31 cellular contexts compared by ENCODE assay signal in the genomic region with DNA sequence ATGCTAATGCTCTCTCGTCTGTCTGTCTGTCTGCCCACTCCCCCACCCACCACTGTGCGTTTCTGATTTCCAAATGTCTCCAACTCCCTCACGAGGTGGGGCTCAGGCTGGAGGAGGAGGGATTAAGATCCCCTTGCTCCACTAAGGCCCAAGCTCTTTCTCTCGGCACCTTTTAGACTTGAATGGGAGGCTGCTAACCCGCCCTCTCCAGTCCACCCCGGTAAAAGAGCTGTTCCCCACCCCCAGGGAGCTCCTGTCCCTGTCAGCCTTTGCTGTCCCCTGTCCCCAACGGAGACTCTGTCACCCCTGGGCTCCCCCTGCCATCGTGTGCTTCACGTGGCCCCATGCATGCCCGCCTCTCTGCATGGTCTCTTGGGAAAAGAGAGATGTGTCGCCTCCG.
DNase-seq lines count a peak whose midpoint lies in the region; ATAC-seq, FAIRE-seq and TF ChIP-seq lines count a peak whose summit lies in the region.
"Had no signal": no experiment of that assay in that cellular context is flagged by ENCODE, and none has a peak within 500 bp of the region (broad histone marks: within the 10 kb centered on the region; RNA-seq: fewer than 3 reads in every experiment).

No MANE protein-coding gene starts in this region.

- H3K9me3 Mint-ChIP-seq in WTC11 = no peaks in the 10 kb centered on the region
- H3K9me3 Mint-ChIP-seq: activated naive CD4-positive, alpha-beta T cell treated with anti-CD3 and anti-CD28 coated beads for 36 hours; dendritic cell treated with granulocyte-macrophage colony-stimulating factor and Interleukin-4, amounts not matched to agents 40 ng/mL and 50 ng/mL, for 4 days; immature natural killer cell had no signal

- H3K9ac ChIP-seq in kidney (ENCODE audit: low read length in 2 of 2) = no peak overlapping the region

- intact Hi-C loops in kidney (cut with DNase I) (no loop called here), transverse colon (cut with DNase I; ENCODE audit: low total_unique reads) (no loop called here)

- DNase-seq in NCI-H82 (lab: John Stamatoyannopoulos, UW) (peak; percentile 37), NCI-H82 treated with DMSO at 0.1 percent for 48 hours (lab: John Stamatoyannopoulos, UW; ENCODE audit: unreplicated experiment) (no peak), WTC11 (ENCODE audit: low spot score) (no peak), kidney (peak; percentile 35), transverse colon (no peak), NCI-H1436 (lab: John Stamatoyannopoulos, UW) (no peak), D341Med (ENCODE audit: low spot score) (no peak), GF-D8 (lab: John Stamatoyannopoulos, UW) (no peak)
- DNase-seq: 8988T; activated CD4-positive, CD25-positive, alpha-beta regulatory T cell treated with anti-CD3 and anti-CD28 coated beads, Interleukin-2, amount 50 U/mL, for 72 hours; activated CD8-positive, alpha-beta memory T cell treated with anti-CD3 and anti-CD28 coated beads for 24 hours; activated naive CD4-positive, alpha-beta T cell treated with anti-CD3 and anti-CD28 coated beads for 36 hours; activated T-cell treated with anti-CD3 and anti-CD28 coated beads, Interleukin-2, amount 50 U/mL, for 48 hours; amygdala; COR-L47; DND-41; GOT3; immature natural killer cell; IMR-90; NCI-H1417; NCI-H2107; psoas muscle; stimulated activated CD4-positive, alpha-beta T cell treated with anti-CD3 and anti-CD28 coated beads, Interleukin-2, amount 100 ng/mL, for 48 hours; stimulated activated naive CD4-positive, alpha-beta T cell had no signal

- CTCF ChIA-PET in WTC11 (lab: Charles Lee) = interaction anchor here (1.0 to 5.8 kb wide), 3 partner anchors 14 to 79 kb away, joined by 3 to 49 read pairs (median 6); no protein-coding TSS in a partner anchor

- H3K9me3 ChIP-seq in kidney (ENCODE audit: control insufficient read depth in 1 of 2, low read length in 2 of 2) (no peaks in the 10 kb centered on the region), transverse colon (no peaks in the 10 kb centered on the region)
- H3K9me3 ChIP-seq: heart left ventricle, mucosa of descending colon, psoas muscle had no signal

- no peaks in the 10 kb centered on the region for H3K27me3 Mint-ChIP-seq in WTC11 (ENCODE audit: low read depth)
- H3K27me3 Mint-ChIP-seq: B cell; dendritic cell treated with granulocyte-macrophage colony-stimulating factor and Interleukin-4, amounts not matched to agents 40 ng/mL and 50 ng/mL, for 4 days had no signal

- TF ChIP-seq EP300 in transverse colon (IDR thresholded peaks at IDR 0.05; ENCODE audit: low read depth) = no peak

- in situ Hi-C loops in transverse colon (cut with MboI; ENCODE audit: low pct_ligation_motif_present in 1 of 4, low pct_unique_long_range_greater_than_20kb in 1 of 4, low sequenced_read_pairs in 3 of 4) = no loop called here

- no peaks in the 10 kb centered on the region for H3K4me1 ChIP-seq in kidney (ENCODE audit: control insufficient read depth in 1 of 2, insufficient read depth in 1 of 2, low read depth in 1 of 2, low read length in 2 of 2)
- H3K4me1 ChIP-seq in transverse colon = peaks cover 12 to 50% (median 33%) of the 10 kb centered on the region in 4 donors
- H3K4me1 ChIP-seq: psoas muscle had no signal

- FAIRE-seq in kidney (lab: Jason Lieb, UNC) = no peak
- FAIRE-seq: GM12892 had no signal

- H3K4me3 ChIP-seq in kidney (ENCODE audit: low read length in 2 of 2) = no peak overlapping the region
- H3K4me3 ChIP-seq in transverse colon = no peak overlapping the region
- H3K4me3 ChIP-seq: cardiac muscle cell, heart left ventricle, mucosa of descending colon, psoas muscle had no signal

- POLR2A ChIA-PET in WTC11 (lab: Charles Lee) = interaction anchor here (0.5 kb wide), 1 partner anchor 150 kb away, joined by 4 read pairs; no protein-coding TSS in a partner anchor

- H3K27me3 ChIP-seq in transverse colon = no peaks in the 10 kb centered on the region
- H3K27me3 ChIP-seq: cardiac muscle cell, heart left ventricle had no signal

- H3K36me3 Mint-ChIP-seq in WTC11 = peaks cover 20% of the 10 kb centered on the region

- H3K4me1 Mint-ChIP-seq in WTC11 = peaks cover 50% of the 10 kb centered on the region

- no peak overlapping the region for H3K4me3 Mint-ChIP-seq in WTC11
- H3K4me3 Mint-ChIP-seq: activated naive CD4-positive, alpha-beta T cell treated with anti-CD3 and anti-CD28 coated beads for 36 hours; B cell; dendritic cell treated with granulocyte-macrophage colony-stimulating factor and Interleukin-4, amounts not matched to agents 40 ng/mL and 50 ng/mL, for 4 days; immature natural killer cell had no signal

- H3K27ac Mint-ChIP-seq in WTC11 = peak overlapping the region; percentile 32; the same call in 1 of the 2 replicates
- H3K27ac Mint-ChIP-seq: activated naive CD4-positive, alpha-beta T cell treated with anti-CD3 and anti-CD28 coated beads for 36 hours; B cell; dendritic cell treated with granulocyte-macrophage colony-stimulating factor and Interleukin-4, amounts not matched to agents 40 ng/mL and 50 ng/mL, for 4 days had no signal

- no peak for TF ChIP-seq POLR2A in transverse colon (IDR thresholded peaks at IDR 0.05)

- H3K27ac ChIP-seq in kidney (ENCODE audit: low read depth in 2 of 2, low read length in 2 of 2) (no peak overlapping the region), transverse colon (peak overlapping the region in 3 of 4 donors; percentile 11 to 66 (median 47))
- H3K27ac ChIP-seq: cardiac muscle cell, heart left ventricle, psoas muscle had no signal

- TF ChIP-seq CTCF in WTC11 (IDR thresholded peaks at IDR 0.05) (no peak), kidney (IDR thresholded peaks at IDR 0.05; ENCODE audit: borderline replicate concordance, extremely low read depth, insufficient read depth) (no peak), transverse colon (IDR thresholded peaks at IDR 0.05) (no peak)

- peaks cover 9 to 26% of the 10 kb centered on the region in 2 donors for H3K36me3 ChIP-seq in kidney (ENCODE audit: control insufficient read depth in 1 of 2, insufficient read depth in 2 of 2, low read length in 2 of 2)
- peaks cover 0 to 17% (median 4%) of the 10 kb centered on the region in 4 donors for H3K36me3 ChIP-seq in transverse colon

- ATAC-seq in WTC11 = peak; percentile 36
- ATAC-seq: heart left ventricle, mucosa of descending colon, psoas muscle, Right ventricle myocardium inferior had no signal

- 55 to 80% methylated on average over 3 to 12 of the region's 12 CpGs for WGBS in transverse colon (ENCODE audit: low coverage in 1 of 2), 2 donors

TF ChIP-seq in WTC11, 78 proteins besides CTCF, POLR2A, EP300 and RAD21:
- TF ChIP-seq ZNF263 (CRISPR knock-in tag; IDR thresholded peaks at IDR 0.05; ENCODE audit: low read depth) = no peak

Comparison
In these comparisons a context has a peak if more than half of its experiments do, and no peak if none do; other contexts are left out.
1. DNase-seq: peak in NCI-H82 (single experiment) and kidney (single experiment); none in NCI-H82 treated with DMSO at 0.1 percent for 48 hours (single experiment), WTC11 (single experiment), transverse colon (single experiment), NCI-H1436 (single experiment), D341Med (single experiment) and GF-D8 (single experiment).
2. H3K27ac ChIP-seq: peak in transverse colon (3 of 4); none in kidney (0 of 2).